6 cellular contexts compared by ENCODE assay signal in genomic region chr5:151240268-151240835, GRCh38. TPM values are rescaled to one million over a fixed set of nuclear protein-coding genes. Genes with fewer than 3 reads are reported as not detected.
DNase-seq lines count a peak whose midpoint lies in the region; ATAC-seq, FAIRE-seq and TF ChIP-seq lines count a peak whose summit lies in the region.
"Not testable (repeated sequence)": the region's sequence is repeated elsewhere in the genome, so short reads cannot be mapped to it uniquely, and the experiment has no call there.

No MANE protein-coding gene starts in this region.

- H3K4me1 Mint-ChIP-seq in CD4-positive, CD25-positive, alpha-beta regulatory T cell = peaks cover 10 to 65% (median 32%) of the 10 kb centered on the region in 4 donors
- peaks cover 78% of the 10 kb centered on the region for H3K4me1 Mint-ChIP-seq in stimulated activated memory B cell treated with anti-CD40 and anti-IgM and Interleukin-4, amounts not matched to agents 10 μg/mL and 1 μg/mL and 100 μg/mL, for 72 hours

- H3K14ac ChIP-seq in trophoblast cell (ENCODE audit: low read length) = not testable (repeated sequence)

- not testable (repeated sequence) for H3K79me1 ChIP-seq in trophoblast cell (ENCODE audit: low read length)

- H2BK5ac ChIP-seq in trophoblast cell (ENCODE audit: low read depth, low read length, poor library complexity) = peak overlapping the region; percentile 58

- 50% methylated on average over 10 of the region's 10 CpGs for WGBS in GM12878 (ENCODE audit: insufficient coverage, insufficient replicate concordance, low lambda C conversion rate, missing lambda C conversion rate)
- no CpG with 5 or more reads among the region's 10 CpGs for WGBS in trophoblast cell (ENCODE audit: extremely low coverage, insufficient coverage, insufficient read length)

- H4K20me1 ChIP-seq in OCI-LY3 (ENCODE audit: insufficient read depth, low read length); SU-DHL-6 (ENCODE audit: low read depth, low read length); GM12878 (ENCODE audit: control insufficient read depth, insufficient read depth): not testable (repeated sequence)

- SMC1A ChIA-PET in GM12878 (lab: Charles Lee; ENCODE audit: uncharacterized antibody, unreplicated experiment) = interaction anchor here (0.7 to 11.1 kb wide), 14 partner anchors 11 to 207 kb away, joined by 3 to 325 read pairs (median 6); partner anchors contain the start of genes CCDC69, GM2A and SLC36A1

- peak overlapping the region in 2 of 3 donors; percentile 52 to 85 for H3K27ac Mint-ChIP-seq in CD4-positive, CD25-positive, alpha-beta regulatory T cell
- H3K27ac Mint-ChIP-seq in stimulated activated memory B cell treated with anti-CD40 and anti-IgM and Interleukin-4, amounts not matched to agents 10 μg/mL and 1 μg/mL and 100 μg/mL, for 72 hours = peak overlapping the region; percentile 69

- peak overlapping the region; percentile 39 for H4K8ac ChIP-seq in trophoblast cell (ENCODE audit: low read depth, low read length)

- H3K4me1 ChIP-seq in CD4-positive, CD25-positive, alpha-beta regulatory T cell (ENCODE audit: control insufficient read depth, insufficient read depth, low read length, poor library complexity, severe bottlenecking) = peaks cover 28% of the 10 kb centered on the region
- H3K4me1 ChIP-seq in OCI-LY3 (ENCODE audit: low read length) (peaks cover 82% of the 10 kb centered on the region), GM12878 (ENCODE audit: control insufficient read depth, insufficient read depth, low read length) (peaks cover 65% of the 10 kb centered on the region), trophoblast cell (ENCODE audit: control insufficient read depth in 1 of 2, insufficient read depth in 2 of 2, low read length in 2 of 2) (peaks cover 13 to 17% of the 10 kb centered on the region in 2 experiments)

- H3K27me3 Mint-ChIP-seq in CD4-positive, CD25-positive, alpha-beta regulatory T cell; stimulated activated memory B cell treated with anti-CD40 and anti-IgM and Interleukin-4, amounts not matched to agents 10 μg/mL and 1 μg/mL and 100 μg/mL, for 72 hours: not testable (repeated sequence)

- peak overlapping the region; percentile 96 for H3K4me2 ChIP-seq in OCI-LY3 (ENCODE audit: low read length)
- peak overlapping the region; percentile 72 for H3K4me2 ChIP-seq in SU-DHL-6 (ENCODE audit: low read depth, low read length, poor library complexity, severe bottlenecking)
- peak overlapping the region; percentile 50 for H3K4me2 ChIP-seq in GM12878 (ENCODE audit: control insufficient read depth, insufficient read depth)
- not testable (repeated sequence) for H3K4me2 ChIP-seq in trophoblast cell (ENCODE audit: low read length)

- not testable (repeated sequence) for TF ChIP-seq RAD21 in GM12878 (IDR thresholded peaks at IDR 0.05; ENCODE audit: insufficient read depth, low read depth, low read length)

- not testable (repeated sequence) for H3K27me3 ChIP-seq in CD4-positive, CD25-positive, alpha-beta regulatory T cell (ENCODE audit: control insufficient read depth, insufficient read depth, low read length); OCI-LY3 (ENCODE audit: low read depth, low read length); SU-DHL-6 (ENCODE audit: low read length); GM12878 (replicated peaks in 1 of 2; ENCODE audit: control insufficient read depth in 2 of 2, insufficient read depth in 2 of 2, low read length in 1 of 2); trophoblast cell (ENCODE audit: insufficient read depth, low read length)

- not testable (repeated sequence) for FAIRE-seq in GM12878 (lab: Jason Lieb, UNC)

- H3K27ac ChIP-seq in CD4-positive, CD25-positive, alpha-beta regulatory T cell (ENCODE audit: insufficient read depth, low read length, poor library complexity, severe bottlenecking) = not testable (repeated sequence)
- H3K27ac ChIP-seq in OCI-LY3 (ENCODE audit: low read length) = peak overlapping the region; percentile 89
- peak overlapping the region; percentile 99 for H3K27ac ChIP-seq in SU-DHL-6 (ENCODE audit: low read depth, low read length)
- H3K27ac ChIP-seq in GM12878 (ENCODE audit: control insufficient read depth, insufficient read depth) = peak overlapping the region; percentile 10
- peak overlapping the region; percentile 61 for H3K27ac ChIP-seq in trophoblast cell (ENCODE audit: low read depth, low read length)

- not testable (repeated sequence) for H3K23ac ChIP-seq in trophoblast cell (ENCODE audit: low read length)

- peak overlapping the region; percentile 77 for H4K91ac ChIP-seq in trophoblast cell (ENCODE audit: low read depth, low read length)

- peak overlapping the region; percentile 20 for H3K18ac ChIP-seq in trophoblast cell (ENCODE audit: low read length)

- peak overlapping the region; percentile 63 for H2BK12ac ChIP-seq in trophoblast cell (ENCODE audit: low read length)

- H3K4me3 ChIP-seq in CD4-positive, CD25-positive, alpha-beta regulatory T cell (ENCODE audit: low read depth, low read length); GM12878; trophoblast cell (ENCODE audit: low read depth, low read length): not testable (repeated sequence)
- peak overlapping the region; percentile 73; the same call in 1 of the 2 replicates for H3K4me3 ChIP-seq in OCI-LY3 (ENCODE audit: low read length)
- peak overlapping the region; percentile 27 for H3K4me3 ChIP-seq in SU-DHL-6 (ENCODE audit: insufficient read depth, low read length, poor library complexity, severe bottlenecking)

- intact Hi-C loops in GM12878 (cut with micrococcal nuclease; ENCODE audit: unreplicated experiment) = not testable (repeated sequence)

- CTCF ChIA-PET in GM12878 (lab: Yijun Ruan, JAX) = interaction anchor here (0.6 to 9.9 kb wide), 17 partner anchors 12 to 751 kb away, joined by 3 to 293 read pairs (median 5); partner anchors contain the start of genes CCDC69 and GM2A

- H2AK5ac ChIP-seq in trophoblast cell (ENCODE audit: low read length) = not testable (repeated sequence)

- H3K9me3 Mint-ChIP-seq in CD4-positive, CD25-positive, alpha-beta regulatory T cell; stimulated activated memory B cell treated with anti-CD40 and anti-IgM and Interleukin-4, amounts not matched to agents 10 μg/mL and 1 μg/mL and 100 μg/mL, for 72 hours: not testable (repeated sequence)

- not testable (repeated sequence) for H3K36me3 Mint-ChIP-seq in CD4-positive, CD25-positive, alpha-beta regulatory T cell; stimulated activated memory B cell treated with anti-CD40 and anti-IgM and Interleukin-4, amounts not matched to agents 10 μg/mL and 1 μg/mL and 100 μg/mL, for 72 hours

- not testable (repeated sequence) for H2AFZ ChIP-seq in OCI-LY3 (ENCODE audit: low read depth, low read length); SU-DHL-6 (ENCODE audit: low read depth, low read length, severe bottlenecking); trophoblast cell (ENCODE audit: insufficient read depth, low read length, poor library complexity)
- H2AFZ ChIP-seq in GM12878 (ENCODE audit: control insufficient read depth, low read depth, low read length) = peak overlapping the region; percentile 51

- H2BK120ac ChIP-seq in trophoblast cell (ENCODE audit: insufficient read depth, low read length, poor library complexity) = peak overlapping the region; percentile 83

- TF ChIP-seq EP300 in GM12878 (IDR thresholded peaks at IDR 0.05; ENCODE audit: borderline replicate concordance in 1 of 2, control insufficient read depth in 1 of 2, low read depth in 2 of 2, low read length in 2 of 2) = not testable (repeated sequence)

- peaks cover 50% of the 10 kb centered on the region for H3F3A ChIP-seq in SU-DHL-6 (ENCODE audit: insufficient read depth)

- H3K79me2 ChIP-seq in OCI-LY3 (ENCODE audit: low read length); SU-DHL-6 (ENCODE audit: insufficient read depth, low read length); GM12878 (ENCODE audit: control insufficient read depth, insufficient read depth, low read length); trophoblast cell (ENCODE audit: control insufficient read depth, insufficient read depth, low read length, poor library complexity): not testable (repeated sequence)

- BruUV-seq in GM12878 (replicated peaks; lab: Mats Ljungman, UMichigan) = not testable (repeated sequence)

- not testable (repeated sequence) for TF ChIP-seq POLR2A in GM12878 (IDR thresholded peaks at IDR 0.05; ENCODE audit: low read depth, low read length)

- not testable (repeated sequence) for H3K36me3 ChIP-seq in CD4-positive, CD25-positive, alpha-beta regulatory T cell (ENCODE audit: control insufficient read depth, insufficient read depth, low read length); OCI-LY3 (replicated peaks; ENCODE audit: low read depth, low read length); SU-DHL-6 (ENCODE audit: low read length); GM12878 (ENCODE audit: control insufficient read depth in 2 of 2, insufficient read depth in 2 of 2, low read length in 1 of 2); trophoblast cell (ENCODE audit: control insufficient read depth in 1 of 2, insufficient read depth in 2 of 2, low read length in 2 of 2)

- H3K9ac ChIP-seq in OCI-LY3 (ENCODE audit: low read length) (peak overlapping the region; percentile 69), SU-DHL-6 (ENCODE audit: low read length) (peak overlapping the region; percentile 64), GM12878 (ENCODE audit: control insufficient read depth, insufficient read depth, low read length) (peak overlapping the region; percentile 35; the same call in 1 of the 2 replicates)
- not testable (repeated sequence) for H3K9ac ChIP-seq in trophoblast cell (ENCODE audit: low read length)

- not testable (repeated sequence) for H3K9me2 ChIP-seq in SU-DHL-6 (replicated peaks; ENCODE audit: insufficient read depth, low read length)

- in situ Hi-C loops in GM12878 (cut with MboI) = not testable (repeated sequence)

- not testable (repeated sequence) for H3K9me3 ChIP-seq in CD4-positive, CD25-positive, alpha-beta regulatory T cell (ENCODE audit: control insufficient read depth in 2 of 2, low read length in 2 of 2); OCI-LY3 (ENCODE audit: insufficient read depth, low read length); SU-DHL-6 (ENCODE audit: insufficient read depth, low read length); GM12878 (replicated peaks; ENCODE audit: control insufficient read depth, insufficient read depth, low read length); trophoblast cell (ENCODE audit: insufficient read depth, low read depth, low read length)

- RAD21 ChIA-PET in GM12878 (lab: Charles Lee; ENCODE audit: unreplicated experiment) = interaction anchor here (0.8 to 7.0 kb wide), 16 partner anchors 13 to 189 kb away, joined by 3 to 105 read pairs (median 6); partner anchors contain the start of gene GM2A

- not testable (repeated sequence) for DNase-seq in CD4-positive, CD25-positive, alpha-beta regulatory T cell; GM12878 (ENCODE audit: low read depth, low spot score)
- DNase-seq in trophoblast cell = peak; percentile 51 to 55

- not testable (repeated sequence) for H3K4ac ChIP-seq in trophoblast cell (ENCODE audit: low read depth, low read length)

- H3K4me3 Mint-ChIP-seq in CD4-positive, CD25-positive, alpha-beta regulatory T cell; stimulated activated memory B cell treated with anti-CD40 and anti-IgM and Interleukin-4, amounts not matched to agents 10 μg/mL and 1 μg/mL and 100 μg/mL, for 72 hours: not testable (repeated sequence)

- POLR2A ChIA-PET in GM12878 (lab: Charles Lee) = interaction anchor here (0.7 to 10.2 kb wide), 5 partner anchors 12 to 132 kb away, joined by 3 to 290 read pairs (median 9); partner anchors contain the start of genes CCDC69 and GM2A

- ATAC-seq in CD4-positive, CD25-positive, alpha-beta regulatory T cell (ENCODE audit: low read depth in 2 of 2); GM12878; stimulated activated memory B cell treated with anti-CD40 and anti-IgM and Interleukin-4, amounts not matched to agents 10 μg/mL and 1 μg/mL and 100 μg/mL, for 72 hours: not testable (repeated sequence)

- TF ChIP-seq CTCF in OCI-LY3 (IDR thresholded peaks at IDR 0.05; ENCODE audit: low read depth, low read length); SU-DHL-6 (IDR thresholded peaks at IDR 0.05; ENCODE audit: insufficient read depth, low read length, poor library complexity, severe bottlenecking); GM12878 (IDR thresholded peaks at IDR 0.05 in 2 of 3, conservative IDR thresholded peaks at IDR 0.05 in 1 of 3; ENCODE audit: control insufficient read depth in 2 of 3, extremely low read depth in 1 of 3, insufficient read depth in 1 of 3, low read depth in 3 of 3, low read length in 3 of 3): not testable (repeated sequence)

- not testable (repeated sequence) for H4K12ac ChIP-seq in trophoblast cell (ENCODE audit: low read depth, low read length)

RNA-seq across cellular contexts. Expression of gene GM2A, which starts 12.6 kb away (rescaled TPM):
- 12.0 TPM for total RNA-seq in CD4-positive, CD25-positive, alpha-beta regulatory T cell
- 1 to 10 TPM; 4.7 to 8.7 (median 6.1) TPM for polyA plus RNA-seq in CD4-positive, CD25-positive, alpha-beta regulatory T cell
- 150 and 162 TPM in 2 replicates for total RNA-seq in GM12878 (2013; cell fraction: nucleolus; rRNA removed)
- 102 and 109 TPM in 2 replicates for total RNA-seq in GM12878 (2014; rRNA removed)
- total RNA-seq in GM12878 (2014; rRNA removed; fragmentation: Illumina TruSeq; extraction: Trizol) = 75.7 TPM in 2 replicates
- 95.1 and 95.6 TPM in 2 replicates for total RNA-seq in GM12878 (2021)
- 46.2 TPM for polyA plus RNA-seq in GM12878 (2011; ENCODE audit: low read depth)
- 85.4 and 106 TPM in 2 replicates for polyA plus RNA-seq in GM12878 (2011; rRNA removed)
- 81.7 and 107 TPM in 2 replicates for polyA plus RNA-seq in GM12878 (2011; cell fraction: cytosol; rRNA removed)
- 27.6 and 30.7 TPM in 2 replicates for polyA plus RNA-seq in GM12878 (2011; cell fraction: nucleus; rRNA removed)
- polyA plus RNA-seq in GM12878 (2012) = 61.7 and 69.7 TPM in 2 replicates
- polyA plus RNA-seq in GM12878 (2014; fragmentation: Illumina TruSeq; extraction: Trizol) = 74.4 and 83.9 TPM in 2 replicates
- 10 to 100 TPM; 33.6 to 44.4 TPM for polyA plus RNA-seq in GM12878 (2014; fragmentation: Nextera tagmentation; extraction: Ambion mirVana)
- 62.0 and 63.9 TPM in 2 replicates for polyA plus RNA-seq in GM12878 (2014; rRNA removed)
- 10 to 100 TPM; 44.0 to 44.4 TPM for polyA plus RNA-seq in GM12878 (2016; fragmentation: Nextera tagmentation; extraction: Ambion mirVana)
- polyA minus RNA-seq in GM12878 (2011; rRNA and poly(A)+ RNA removed) = 109 and 137 TPM in 2 replicates
- 43.7 and 54.0 TPM in 2 replicates for polyA minus RNA-seq in GM12878 (2011; cell fraction: cytosol; rRNA and poly(A)+ RNA removed)
- polyA minus RNA-seq in GM12878 (2011; cell fraction: nucleus; rRNA and poly(A)+ RNA removed) = 14.7 and 19.8 TPM in 2 replicates
- 103 and 109 TPM in 2 replicates for polyA plus RNA-seq in trophoblast cell (2013)

RNA-seq across cellular contexts. Expression of gene CCDC69, which starts 16.5 kb away (rescaled TPM):
- total RNA-seq in CD4-positive, CD25-positive, alpha-beta regulatory T cell = 104 TPM
- 10 to 100 TPM; 78.2 to 97.0 (median 87.7) TPM for polyA plus RNA-seq in CD4-positive, CD25-positive, alpha-beta regulatory T cell
- 69.3 and 77.6 TPM in 2 replicates for total RNA-seq in GM12878 (2013; cell fraction: nucleolus; rRNA removed)
- total RNA-seq in GM12878 (2014; rRNA removed) (91.1 and 104 TPM in 2 replicates), GM12878 (2014; rRNA removed; fragmentation: Illumina TruSeq; extraction: Trizol) (78.8 and 80.3 TPM in 2 replicates), GM12878 (2021) (77.3 and 80.8 TPM in 2 replicates)
- 37.5 TPM for polyA plus RNA-seq in GM12878 (2011; ENCODE audit: low read depth)
- polyA plus RNA-seq in GM12878 (2011; rRNA removed) (36.7 and 42.3 TPM in 2 replicates), GM12878 (2014; fragmentation: Illumina TruSeq; extraction: Trizol) (104 and 106 TPM in 2 replicates), GM12878 (2014; fragmentation: Nextera tagmentation; extraction: Ambion mirVana) (10 to 100 TPM; 13.5 to 21.4 TPM), GM12878 (2014; rRNA removed) (89.6 and 102 TPM in 2 replicates), GM12878 (2016; fragmentation: Nextera tagmentation; extraction: Ambion mirVana) (10 to 100 TPM; 55.7 to 59.8 TPM)
- polyA plus RNA-seq in GM12878 (2011; cell fraction: cytosol; rRNA removed) = 56.7 and 66.0 TPM in 2 replicates
- polyA plus RNA-seq in GM12878 (2011; cell fraction: nucleus; rRNA removed) = 16.1 and 18.3 TPM in 2 replicates
- 46.8 and 47.5 TPM in 2 replicates for polyA plus RNA-seq in GM12878 (2012)
- polyA minus RNA-seq in GM12878 (2011; rRNA and poly(A)+ RNA removed) = 32.8 and 41.3 TPM in 2 replicates
- 11.4 and 17.0 TPM in 2 replicates for polyA minus RNA-seq in GM12878 (2011; cell fraction: cytosol; rRNA and poly(A)+ RNA removed)
- polyA minus RNA-seq in GM12878 (2011; cell fraction: nucleus; rRNA and poly(A)+ RNA removed) = 11.6 and 16.5 TPM in 2 replicates
- polyA plus RNA-seq in trophoblast cell (2013) = 9.9 and 10.2 TPM in 2 replicates
